In genomic region chr16:10967981-10968380, GRCh38 we compare ENCODE assay signal across 25 cellular contexts.
"Had no signal": no experiment of that assay in that cellular context is flagged by ENCODE, and none has a peak within 500 bp of the region (broad histone marks: within the 10 kb centered on the region; RNA-seq: fewer than 3 reads in every experiment).

No MANE protein-coding gene starts in this region.

- H3K27me3 Mint-ChIP-seq: activated naive CD8-positive, alpha-beta T cell treated with anti-CD3 and anti-CD28 coated beads, Interleukin-2, amount 10 ng/mL, durations not matched to agents 7 days and 5 days; stimulated activated naive CD8-positive, alpha-beta T cell treated with anti-CD3 and anti-CD28 coated beads, Interleukin-15, Interleukin-2, amounts not matched to agents 100 ng/mL and 50 ng/mL, for 24 hours had no signal

- H2AFZ ChIP-seq: hepatocyte had no signal

- ATAC-seq: left lung, natural killer cell had no signal

- H3K27ac Mint-ChIP-seq: activated naive CD4-positive, alpha-beta T cell treated with anti-CD3 and anti-CD28 coated beads for 36 hours; immature natural killer cell; natural killer cell; stimulated activated naive CD8-positive, alpha-beta T cell treated with anti-CD3 and anti-CD28 coated beads, Interleukin-15, Interleukin-2, amounts not matched to agents 100 ng/mL and 50 ng/mL, for 24 hours had no signal

- H3K36me3 ChIP-seq: prostate gland had no signal

- H3K4me2 ChIP-seq: hepatocyte had no signal

- FAIRE-seq: endometrium, TTC549, urothelium cell line had no signal

- H3K9me3 Mint-ChIP-seq: activated naive CD8-positive, alpha-beta T cell treated with anti-CD3 and anti-CD28 coated beads, Interleukin-2, amount 10 ng/mL, durations not matched to agents 7 days and 5 days; immature natural killer cell; natural killer cell had no signal

- DNase-seq: activated CD4-positive, alpha-beta T cell treated with anti-CD3 and anti-CD28 coated beads, Interleukin-2, amount 50 U/mL, for 48 hours; activated CD8-positive, alpha-beta memory T cell treated with anti-CD3 and anti-CD28 coated beads, Interleukin-2, amount 50 U/mL, for 48 hours; activated effector memory CD4-positive, alpha-beta T cell treated with Interleukin-2 at 50 U/mL for 16 hours; activated naive CD4-positive, alpha-beta T cell treated with anti-CD3 and anti-CD28 coated beads for 36 hours; activated naive CD8-positive, alpha-beta T cell treated with anti-CD3 and anti-CD28 coated beads, Interleukin-2, amount 10 ng/mL, durations not matched to agents 7 days and 5 days; activated T-cell treated with anti-CD3 and anti-CD28 coated beads, Interleukin-2, amount 50 U/mL, for 48 hours; amniotic stem cell; cortex of kidney; effector CD4-positive, alpha-beta T cell; erythroblast; foreskin fibroblast; immature natural killer cell; left lung; mammary epithelial cell; midbrain; natural killer cell; stimulated activated CD4-positive, alpha-beta T cell treated with anti-CD3 and anti-CD28 coated beads, Interleukin-4, amount 100 ng/mL, for 24 hours; T-helper 1 cell had no signal

- H3K27ac ChIP-seq: hepatocyte, prostate gland, tibial nerve had no signal

- H3K4me3 Mint-ChIP-seq: activated naive CD4-positive, alpha-beta T cell treated with anti-CD3 and anti-CD28 coated beads for 36 hours; activated naive CD8-positive, alpha-beta T cell treated with anti-CD3 and anti-CD28 coated beads, Interleukin-2, amount 10 ng/mL, durations not matched to agents 7 days and 5 days; immature natural killer cell; natural killer cell; stimulated activated naive CD8-positive, alpha-beta T cell treated with anti-CD3 and anti-CD28 coated beads, Interleukin-15, Interleukin-2, amounts not matched to agents 100 ng/mL and 50 ng/mL, for 24 hours had no signal

- H3K9me3 ChIP-seq: left lung, prostate gland, tibial nerve had no signal

- H3K27me3 ChIP-seq: hepatocyte, left lung, tibial nerve had no signal

- H3K4me3 ChIP-seq: hepatocyte, left lung, prostate gland, tibial nerve had no signal

- H3K36me3 Mint-ChIP-seq: natural killer cell had no signal
